1 cellular context compared by ENCODE assay signal in genomic region chrX:134406230-134406794, GRCh38.
TF ChIP-seq lines count a peak whose summit lies in the region.

No MANE protein-coding gene starts in this region.

TF ChIP-seq in IMR-90, 13 proteins besides CTCF, POLR2A, EP300 and RAD21:
- no peak for TF ChIP-seq BHLHE40 (IDR thresholded peaks at IDR 0.05; ENCODE audit: low read depth, low read length)
